8 cellular contexts compared by ENCODE assay signal in genomic region chr18:25351280-25351772, GRCh38. TPM values are rescaled to one million over a fixed set of nuclear protein-coding genes. Genes with fewer than 3 reads are reported as not detected.
A peak's percentile ranks its signal among the peaks of the same experiment; 100 is the strongest.
DNase-seq lines count a peak whose midpoint lies in the region; ATAC-seq, FAIRE-seq and TF ChIP-seq lines count a peak whose summit lies in the region.

No MANE protein-coding gene starts in this region.

- H3K4me1 ChIP-seq in DOHH2 (ENCODE audit: control insufficient read depth, low read length) (peaks cover 5% of the 10 kb centered on the region), PC-3 (ENCODE audit: insufficient read depth, low read length) (peaks cover 8% of the 10 kb centered on the region; the same call in 1 of the 2 replicates), endothelial cell of umbilical vein (ENCODE audit: control insufficient read depth, extremely low read depth, insufficient read depth, low read length) (peaks cover 38% of the 10 kb centered on the region)

- no peak overlapping the region for H3K27ac ChIP-seq in DOHH2 (ENCODE audit: low read depth, low read length)
- no peak overlapping the region for H3K27ac ChIP-seq in PC-3 (ENCODE audit: low read length)
- H3K27ac ChIP-seq in endothelial cell of umbilical vein (ENCODE audit: insufficient read depth, low read depth, low read length), result peak overlapping the region; percentile 98

- H3K27ac Mint-ChIP-seq in osteocyte (ENCODE audit: unreplicated experiment), result peak overlapping the region; percentile 94

- no peaks in the 10 kb centered on the region for H3K9me3 ChIP-seq in DOHH2 (ENCODE audit: control insufficient read depth, insufficient read depth, low read length)
- no peaks in the 10 kb centered on the region for H3K9me3 ChIP-seq in PC-3 (ENCODE audit: low read length)
- no peaks in the 10 kb centered on the region for H3K9me3 ChIP-seq in endothelial cell of umbilical vein (replicated peaks; ENCODE audit: control insufficient read depth, insufficient read depth, low read length)

- CTCF ChIA-PET in PC-3 (lab: Charles Lee) (interaction anchor here (0.7 kb wide), 1 partner anchor 42 kb away, joined by 19 read pairs; no protein-coding TSS in a partner anchor), endothelial cell of umbilical vein (lab: Charles Lee) (interaction anchor here (0.7 to 1.3 kb wide), 3 partner anchors 112 to 1686 kb away, joined by 4 to 5 read pairs (median 4); no protein-coding TSS in a partner anchor)

- H3F3A ChIP-seq in DOHH2 (ENCODE audit: control insufficient read depth, insufficient read depth) (peaks cover 15% of the 10 kb centered on the region), PC-3 (ENCODE audit: low read length, unreplicated experiment) (no peaks in the 10 kb centered on the region)

- POLR2A ChIA-PET in PC-3 (lab: Charles Lee; ENCODE audit: unreplicated experiment) (interaction anchor here (0.6 kb wide), 1 partner anchor 104 kb away, joined by 4 read pairs; no protein-coding TSS in a partner anchor), endothelial cell of umbilical vein (lab: Charles Lee) (interaction anchor here (0.6 to 1.8 kb wide), 7 partner anchors 93 to 544 kb away, joined by 3 to 13 read pairs (median 3); no protein-coding TSS in a partner anchor)

- dilution Hi-C loops in endothelial cell of umbilical vein (cut with MboI; ENCODE audit: extremely low pct_ligation_motif_present, low sequenced_read_pairs), result no loop called here

- H3K9ac ChIP-seq in PC-3 (ENCODE audit: low read length), result no peak overlapping the region
- peak overlapping the region; percentile 100 for H3K9ac ChIP-seq in endothelial cell of umbilical vein (replicated peaks; ENCODE audit: extremely low read depth, insufficient read depth, low read length)

- no peaks in the 10 kb centered on the region for H3K9me2 ChIP-seq in DOHH2 (replicated peaks; ENCODE audit: control insufficient read depth, low read length)
- H3K9me2 ChIP-seq in PC-3 (replicated peaks; ENCODE audit: low read length), result no peaks in the 10 kb centered on the region

- BruUV-seq in PC-3 (replicated peaks; lab: Mats Ljungman, UMichigan) (no TSS peak), endothelial cell of umbilical vein (replicated peaks; lab: Mats Ljungman, UMichigan) (no TSS peak)

- H3K36me3 ChIP-seq in DOHH2 (ENCODE audit: control insufficient read depth, low read length) (no peaks in the 10 kb centered on the region), PC-3 (ENCODE audit: low read depth, low read length) (no peaks in the 10 kb centered on the region), endothelial cell of umbilical vein (ENCODE audit: control insufficient read depth in 2 of 2, extremely low read depth in 1 of 2, insufficient read depth in 2 of 2, low read length in 2 of 2) (no peaks in the 10 kb centered on the region)

- H3K4me1 Mint-ChIP-seq in osteocyte (ENCODE audit: unreplicated experiment), result peaks cover 23% of the 10 kb centered on the region

- DNase-seq in PC-3 (no peak), endothelial cell of umbilical vein (ENCODE audit: low read depth, low spot score) (no peak), osteocyte (ENCODE audit: extremely low spot score, unreplicated experiment) (no peak), AML-193 (lab: John Stamatoyannopoulos, UW) (no peak), A172 (ENCODE audit: low spot score) (no peak), amniotic stem cell (lab: John Stamatoyannopoulos, UW) (no peak)
- no peak for DNase-seq in activated CD4-positive, alpha-beta T cell treated with anti-CD3 and anti-CD28 coated beads for 4 hours

- H4K20me1 ChIP-seq in DOHH2 (ENCODE audit: control insufficient read depth, insufficient read depth, low read depth, low read length) (no peaks in the 10 kb centered on the region), PC-3 (ENCODE audit: low read length) (no peaks in the 10 kb centered on the region), endothelial cell of umbilical vein (replicated peaks; ENCODE audit: control insufficient read depth, extremely low read depth, insufficient read depth, low read length) (peaks cover 5% of the 10 kb centered on the region)

- H3K36me3 Mint-ChIP-seq in osteocyte (ENCODE audit: unreplicated experiment), result no peaks in the 10 kb centered on the region

- no peaks in the 10 kb centered on the region for H3K79me2 ChIP-seq in DOHH2 (ENCODE audit: control insufficient read depth, low read length)
- no peaks in the 10 kb centered on the region for H3K79me2 ChIP-seq in PC-3 (ENCODE audit: low read length)
- H3K79me2 ChIP-seq in endothelial cell of umbilical vein (ENCODE audit: control insufficient read depth, insufficient read depth, low read length), result peaks cover 56% of the 10 kb centered on the region

- H3K4me2 ChIP-seq in DOHH2 (ENCODE audit: low read length) (peak overlapping the region; percentile 97), PC-3 (ENCODE audit: low read length) (peak overlapping the region; percentile 100), endothelial cell of umbilical vein (ENCODE audit: insufficient read depth, low read length) (peak overlapping the region; percentile 73)

- no peaks in the 10 kb centered on the region for H3K9me3 Mint-ChIP-seq in osteocyte (ENCODE audit: unreplicated experiment)

- H3K4me3 ChIP-seq in DOHH2 (ENCODE audit: low read length) (peak overlapping the region; percentile 89), PC-3 (ENCODE audit: low read length) (peak overlapping the region; percentile 83), endothelial cell of umbilical vein (replicated peaks in 1 of 3; ENCODE audit: insufficient read depth in 1 of 3, low read depth in 1 of 3, low read length in 3 of 3) (peak overlapping the region; percentile 90 to 100 (median 99))

- no peak for FAIRE-seq in endothelial cell of umbilical vein (lab: Jason Lieb, UNC)

- peak overlapping the region; percentile 91 for H3K4me3 Mint-ChIP-seq in osteocyte (ENCODE audit: unreplicated experiment)

- no peak for TF ChIP-seq POLR2A in endothelial cell of umbilical vein (IDR thresholded peaks at IDR 0.05; ENCODE audit: low read depth, low read length)

- H2AFZ ChIP-seq in PC-3 (ENCODE audit: low read length) (peak overlapping the region; percentile 97), endothelial cell of umbilical vein (ENCODE audit: low read depth, low read length) (no peak overlapping the region)

- H3K27me3 Mint-ChIP-seq in osteocyte (ENCODE audit: unreplicated experiment), result peaks cover 11% of the 10 kb centered on the region

- intact Hi-C loops in PC-3 (cut with micrococcal nuclease), result loop anchor here (5.0 to 10.0 kb wide), 4 partner anchors 64 to 954 kb away; partner anchors contain the start of gene OSBPL1A
- intact Hi-C loops in endothelial cell of umbilical vein (cut with micrococcal nuclease), result loop anchor here (5.0 kb wide), 5 partner anchors 74 to 749 kb away; no protein-coding TSS in a partner anchor

- H3K27me3 ChIP-seq in DOHH2 (ENCODE audit: control insufficient read depth, low read length), result peaks cover 51% of the 10 kb centered on the region
- H3K27me3 ChIP-seq in PC-3 (ENCODE audit: low read length), result peaks cover 87% of the 10 kb centered on the region
- no peaks in the 10 kb centered on the region for H3K27me3 ChIP-seq in endothelial cell of umbilical vein (ENCODE audit: control insufficient read depth in 2 of 2, insufficient read depth in 2 of 2, low read length in 2 of 2)

- ATAC-seq in PC-3, result no peak

- H3K9me1 ChIP-seq in endothelial cell of umbilical vein (replicated peaks; ENCODE audit: control insufficient read depth, extremely low read depth, insufficient read depth, low read length), result peaks cover 4% of the 10 kb centered on the region

- no peak for TF ChIP-seq CTCF in DOHH2 (IDR thresholded peaks at IDR 0.05; ENCODE audit: low read depth, low read length, poor library complexity, severe bottlenecking)
- no peak for TF ChIP-seq CTCF in PC-3 (conservative IDR thresholded peaks at IDR 0.05; ENCODE audit: low read depth, low read length)
- TF ChIP-seq CTCF in endothelial cell of umbilical vein (IDR thresholded peaks at IDR 0.05; ENCODE audit: extremely low read depth in 1 of 2, insufficient read depth in 1 of 2, low read depth in 1 of 2, low read length in 2 of 2), result no peak
- TF ChIP-seq CTCF in osteocyte (IDR thresholded peaks at IDR 0.05), result no peak

TF ChIP-seq in endothelial cell of umbilical vein, 7 proteins besides CTCF, POLR2A, EP300 and RAD21:
- TF ChIP-seq EZH2 (IDR thresholded peaks at IDR 0.05; ENCODE audit: borderline replicate concordance, low read depth, low read length, severe bottlenecking) (no peak), POLR2AphosphoS5 (IDR thresholded peaks at IDR 0.05; ENCODE audit: insufficient read depth, low read depth, low read length) (no peak), GATA2 (IDR thresholded peaks at IDR 0.05; ENCODE audit: insufficient read depth, insufficient read length, low read depth, low read length) (no peak)
TF ChIP-seq in endothelial cell of umbilical vein: peak in this region for 0.

RNA-seq across cellular contexts. Expression of gene ZNF521, which starts 0.6 kb away (rescaled TPM):
- total RNA-seq in PC-3 (2014; rRNA removed) (0.04 TPM in 1 of 2 replicates, not detected in the other), endothelial cell of umbilical vein (166 and 168 TPM in 2 replicates), osteocyte (52.2 and 57.1 TPM in 2 replicates)
- 90.8 and 111 TPM in 2 replicates for polyA plus RNA-seq in endothelial cell of umbilical vein
- 149 and 168 TPM in 2 replicates for polyA plus RNA-seq in endothelial cell of umbilical vein (2011; cell fraction: cytosol; rRNA removed)
- 253 and 280 TPM in 2 replicates for polyA plus RNA-seq in endothelial cell of umbilical vein (2011; cell fraction: nucleus; rRNA removed)
- 50.5 and 58.7 TPM in 2 replicates for polyA plus RNA-seq in endothelial cell of umbilical vein (2012)
- polyA minus RNA-seq in endothelial cell of umbilical vein, result 494 and 502 TPM in 2 replicates
- polyA minus RNA-seq in endothelial cell of umbilical vein (2011; cell fraction: cytosol; rRNA and poly(A)+ RNA removed), result not detected
- polyA minus RNA-seq in endothelial cell of umbilical vein (2011; cell fraction: nucleus; rRNA and poly(A)+ RNA removed), result 1,104 and 1,171 TPM in 2 replicates
- total RNA-seq in A172 (2014; rRNA removed; shearing (Covaris generic)), result not detected in 2 replicates

Comparison
In these comparisons a context has a peak if more than half of its experiments do, and no peak if none do; other contexts are left out.
1. RNA of gene ZNF521, which starts 0.6 kb away (total RNA-seq): 166 to 168 TPM in endothelial cell of umbilical vein and 52.2 to 57.1 TPM in osteocyte; 0.04 TPM in PC-3 and not detected in A172; every median in the first group is over 10 times any median in the second.
2. Peak in every context shown above with its lines, with median percentiles within 50 percentile points of each other: H3K4me2 ChIP-seq and H3K4me3 ChIP-seq.